Comparison of ENCODE assay signal across 8 cellular contexts in the genomic region with DNA sequence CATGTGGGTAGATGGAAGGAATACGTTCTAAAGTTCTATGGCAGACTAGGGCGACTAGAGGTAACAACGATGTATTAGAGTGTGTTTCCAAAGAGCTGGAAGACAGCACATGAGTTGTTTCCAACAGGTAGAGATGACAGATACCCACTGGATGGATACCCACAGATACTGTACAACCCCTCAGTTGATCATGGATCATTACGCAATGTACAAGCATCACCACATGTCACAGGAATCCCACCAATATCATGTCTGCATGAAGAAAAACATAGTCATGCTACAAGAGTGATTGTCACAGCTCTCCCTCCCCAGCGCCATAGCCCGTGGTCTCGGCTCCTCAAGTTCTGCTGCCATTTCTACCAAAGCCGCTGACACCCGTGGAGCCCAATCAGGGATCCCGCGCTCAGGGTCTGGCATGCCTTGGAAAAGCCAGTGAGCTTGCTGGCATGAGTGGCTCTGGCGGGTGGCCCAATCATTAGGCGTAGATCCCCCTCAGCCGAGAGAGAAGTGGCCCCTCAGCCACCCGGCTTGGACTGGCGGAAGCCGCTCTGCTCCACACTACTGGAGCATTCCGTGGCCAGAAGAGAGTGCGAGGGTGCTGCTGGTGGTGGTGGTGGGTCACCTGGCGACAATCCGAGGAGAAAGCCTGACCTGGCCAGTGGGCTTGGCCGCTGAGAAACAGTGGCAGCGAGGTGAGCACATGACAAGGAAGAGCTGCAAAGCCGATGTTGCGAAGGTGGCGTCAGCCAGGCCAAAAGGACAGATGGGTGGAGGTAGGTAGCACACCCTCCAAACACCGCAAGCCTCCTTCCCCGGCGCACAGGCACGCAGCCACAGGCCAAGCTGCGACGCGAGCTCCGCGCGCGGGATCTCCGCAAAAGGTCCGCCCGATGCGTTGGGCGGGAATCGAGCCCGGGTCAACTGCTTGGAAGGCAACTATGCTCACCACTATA.
A peak's percentile ranks its signal among the peaks of the same experiment; 100 is the strongest.
DNase-seq lines count a peak whose midpoint lies in the region; ATAC-seq and TF ChIP-seq lines count a peak whose summit lies in the region.

No MANE protein-coding gene starts in this region.

- no peaks in the 10 kb centered on the region for H3K27me3 ChIP-seq in MM.1S (replicated peaks; ENCODE audit: insufficient read depth, low read length)
- H3K27me3 ChIP-seq in vagina: no peaks in the 10 kb centered on the region

- peak overlapping the region; percentile 94 for H3K4me3 Mint-ChIP-seq in Calu3 (ENCODE audit: low read depth, unreplicated experiment)
- H3K4me3 Mint-ChIP-seq in brain: peak overlapping the region; percentile 66 to 85 (median 80)
- H3K4me3 Mint-ChIP-seq in mesothelial cell of epicardium: peak overlapping the region; percentile 65

- H3K9me3 Mint-ChIP-seq in Calu3 (ENCODE audit: low read depth, unreplicated experiment) (peaks cover 2% of the 10 kb centered on the region), brain (peaks cover 2 to 17% (median 8%) of the 10 kb centered on the region in 5 experiments), mesothelial cell of epicardium (no peaks in the 10 kb centered on the region)

- H3K4me2 ChIP-seq in MM.1S (ENCODE audit: low read depth, low read length): peak overlapping the region; percentile 83

- H3K36me3 Mint-ChIP-seq in Calu3 (ENCODE audit: insufficient read depth, unreplicated experiment) (peaks cover 20% of the 10 kb centered on the region), brain (peaks cover 4% of the 10 kb centered on the region), mesothelial cell of epicardium (no peaks in the 10 kb centered on the region)

- no peaks in the 10 kb centered on the region for H3K79me2 ChIP-seq in MM.1S (ENCODE audit: low read length)

- H3K4me1 ChIP-seq in MM.1S (ENCODE audit: low read length): peaks cover 5% of the 10 kb centered on the region; the same call in 1 of the 2 replicates
- no peaks in the 10 kb centered on the region for H3K4me1 ChIP-seq in vagina

- H3K9ac ChIP-seq in MM.1S (ENCODE audit: low read length): peak overlapping the region; percentile 43; the same call in 1 of the 2 replicates

- intact Hi-C loops in Calu3 (cut with micrococcal nuclease; ENCODE audit: unreplicated experiment) (no loop called here), vagina (cut with DNase I) (no loop called here)

- TF ChIP-seq CTCF in Calu3 (IDR thresholded peaks at IDR 0.05; ENCODE audit: unreplicated experiment) (no peak), MM.1S (IDR thresholded peaks at IDR 0.05; ENCODE audit: low read length) (no peak), brain (conservative IDR thresholded peaks at IDR 0.05) (no peak), mesothelial cell of epicardium (IDR thresholded peaks at IDR 0.05; ENCODE audit: unreplicated experiment) (no peak), vagina (IDR thresholded peaks at IDR 0.05) (no peak)

- H3K27ac Mint-ChIP-seq in Calu3 (ENCODE audit: unreplicated experiment) (peak overlapping the region; percentile 37), brain (no peak overlapping the region), mesothelial cell of epicardium (no peak overlapping the region)

- TF ChIP-seq POLR2A in vagina (IDR thresholded peaks at IDR 0.05): no peak

- peaks cover 37% of the 10 kb centered on the region for H3K27me3 Mint-ChIP-seq in Calu3 (ENCODE audit: unreplicated experiment)
- H3K27me3 Mint-ChIP-seq in brain: peaks cover 67% of the 10 kb centered on the region
- peaks cover 66% of the 10 kb centered on the region for H3K27me3 Mint-ChIP-seq in mesothelial cell of epicardium (ENCODE audit: low read depth)

- H3K36me3 ChIP-seq in MM.1S (replicated peaks; ENCODE audit: insufficient read depth, low read length) (no peaks in the 10 kb centered on the region), vagina (no peaks in the 10 kb centered on the region)

- H3K4me1 Mint-ChIP-seq in Calu3 (ENCODE audit: low read depth, unreplicated experiment) (peaks cover 5% of the 10 kb centered on the region), brain (peaks cover 10% of the 10 kb centered on the region), mesothelial cell of epicardium (no peaks in the 10 kb centered on the region)

- H3F3A ChIP-seq in MM.1S (ENCODE audit: insufficient read depth, low read length): peaks cover 9% of the 10 kb centered on the region

- DNase-seq in Calu3 (no peak), MM.1S (no peak), mesothelial cell of epicardium (ENCODE audit: low spot score in 2 of 2, unreplicated experiment in 2 of 2) (no peak), vagina (ENCODE audit: extremely low spot score in 2 of 2) (no peak)

- BruUV-seq in Calu3 (replicated peaks; lab: Mats Ljungman, UMichigan): no TSS peak

- H2AFZ ChIP-seq in MM.1S (ENCODE audit: low read length): peak overlapping the region; percentile 84

- H3K4me3 ChIP-seq in MM.1S (ENCODE audit: low read length): peak overlapping the region; percentile 62
- H3K4me3 ChIP-seq in vagina: peak overlapping the region; percentile 57 to 62

- CTCF ChIA-PET in Calu3 (lab: Charles Lee): interaction anchor here (0.6 kb wide), 2 partner anchors 81 to 214 kb away, joined by 4 to 6 read pairs; a partner anchor contains a TSS

- no peaks in the 10 kb centered on the region for H3K9me2 ChIP-seq in MM.1S (replicated peaks; ENCODE audit: insufficient read depth, low read length)

- no peak overlapping the region for H3K27ac ChIP-seq in MM.1S (ENCODE audit: low read length)
- H3K27ac ChIP-seq in vagina: no peak overlapping the region

- ATAC-seq in HG02588 (IDR thresholded peaks at IDR 0.05; ENCODE audit: unreplicated experiment) (no peak), HG03175 (IDR thresholded peaks at IDR 0.05; ENCODE audit: unreplicated experiment) (no peak), HG02973 (IDR thresholded peaks at IDR 0.05; ENCODE audit: unreplicated experiment) (no peak)

- H3K9me3 ChIP-seq in MM.1S (replicated peaks; ENCODE audit: insufficient read depth, low read length) (no peaks in the 10 kb centered on the region), vagina (no peaks in the 10 kb centered on the region)

- no peaks in the 10 kb centered on the region for H4K20me1 ChIP-seq in MM.1S (ENCODE audit: insufficient read depth, low read length)
